In genomic region chr11:114219559-114220349, GRCh38 we compare ENCODE assay signal across 11 cellular contexts.
A peak's percentile ranks its signal among the peaks of the same experiment; 100 is the strongest.
DNase-seq lines count a peak whose midpoint lies in the region; TF ChIP-seq lines count a peak whose summit lies in the region.
"Had no signal": no experiment of that assay in that cellular context is flagged by ENCODE, and none has a peak within 500 bp of the region (broad histone marks: within the 10 kb centered on the region; RNA-seq: fewer than 3 reads in every experiment).

No MANE protein-coding gene starts in this region.

- DNase-seq in HT1080 (ENCODE audit: low read depth) = peak; percentile 41
- peak; percentile 80 for DNase-seq in astrocyte of the hippocampus (ENCODE audit: low read depth, low spot score)
- no peak for DNase-seq in left ventricle myocardium inferior
- peak; percentile 60 for DNase-seq in retina
- DNase-seq in activated CD4-positive, CD25-positive, alpha-beta regulatory T cell (lab: John Stamatoyannopoulos, UW) = no peak
- no peak for DNase-seq in inferior parietal cortex (ENCODE audit: extremely low spot score)
- DNase-seq in CD8-positive, alpha-beta memory T cell = no peak
- DNase-seq in activated naive CD4-positive, alpha-beta T cell treated with Interleukin-2 at 50 U/mL for 16 hours = no peak
- DNase-seq: NCI-H2107, occipital lobe had no signal

- peaks cover 30 to 43% (median 31%) of the 10 kb centered on the region in 3 donors for H3K4me1 Mint-ChIP-seq in CD8-positive, alpha-beta memory T cell

- no peaks in the 10 kb centered on the region for H3K27me3 ChIP-seq in left ventricle myocardium inferior (ENCODE audit: low read depth)
- no peaks in the 10 kb centered on the region for H3K27me3 ChIP-seq in CD8-positive, alpha-beta memory T cell (ENCODE audit: insufficient read depth, low read length, poor library complexity, severe bottlenecking)

- POLR2A ChIA-PET in CD8-positive, alpha-beta memory T cell (lab: Charles Lee) = no interaction called here

- TF ChIP-seq CTCF in left ventricle myocardium inferior (IDR thresholded peaks at IDR 0.05; ENCODE audit: borderline replicate concordance) = no peak

- no peaks in the 10 kb centered on the region for H3K9me3 ChIP-seq in left ventricle myocardium inferior (replicated peaks)
- no peaks in the 10 kb centered on the region for H3K9me3 ChIP-seq in CD8-positive, alpha-beta memory T cell (ENCODE audit: low read length)

- peaks cover 0 to 8% of the 10 kb centered on the region in 2 donors for H3K27me3 Mint-ChIP-seq in CD8-positive, alpha-beta memory T cell

- H3K27ac ChIP-seq in left ventricle myocardium inferior (replicated peaks) = peak overlapping the region; percentile 51
- H3K27ac ChIP-seq in CD8-positive, alpha-beta memory T cell (ENCODE audit: low read depth, low read length) = no peak overlapping the region

- peak overlapping the region in 2 of 8 donors; percentile 16 to 73 for H3K27ac Mint-ChIP-seq in CD8-positive, alpha-beta memory T cell

- CTCF ChIA-PET in CD8-positive, alpha-beta memory T cell (lab: Charles Lee) = interaction anchor here (0.9 to 1.6 kb wide), 2 partner anchors 26 to 40 kb away, joined by 3 to 6 read pairs; no protein-coding TSS in a partner anchor

- no peak overlapping the region for H3K4me3 Mint-ChIP-seq in CD8-positive, alpha-beta memory T cell

- peaks cover 14% of the 10 kb centered on the region for H3K36me3 ChIP-seq in left ventricle myocardium inferior
- no peaks in the 10 kb centered on the region for H3K36me3 ChIP-seq in CD8-positive, alpha-beta memory T cell (ENCODE audit: insufficient read depth, low read length)

- H3K9me3 Mint-ChIP-seq in CD8-positive, alpha-beta memory T cell = no peaks in the 10 kb centered on the region

- H3K36me3 Mint-ChIP-seq in CD8-positive, alpha-beta memory T cell = peaks cover 0 to 3% (median 0%) of the 10 kb centered on the region in 3 donors
- H3K36me3 Mint-ChIP-seq: brain had no signal

- intact Hi-C loops in left ventricle myocardium inferior (cut with micrococcal nuclease) = no loop called here

- H3K4me3 ChIP-seq in left ventricle myocardium inferior = no peak overlapping the region
- H3K4me3 ChIP-seq in CD8-positive, alpha-beta memory T cell (ENCODE audit: low read length) = no peak overlapping the region

- H3K4me1 ChIP-seq in left ventricle myocardium inferior = peaks cover 91% of the 10 kb centered on the region
- peaks cover 27% of the 10 kb centered on the region for H3K4me1 ChIP-seq in CD8-positive, alpha-beta memory T cell (ENCODE audit: insufficient read depth, low read length)

Comparison
In these comparisons a context has a peak if more than half of its experiments do, and no peak if none do; other contexts are left out.
1. DNase-seq: peak in HT1080 (single experiment), astrocyte of the hippocampus (single experiment) and retina (single experiment); none in left ventricle myocardium inferior (single experiment), activated CD4-positive, CD25-positive, alpha-beta regulatory T cell (0 of 4), inferior parietal cortex (single experiment), CD8-positive, alpha-beta memory T cell (0 of 5) and activated naive CD4-positive, alpha-beta T cell treated with Interleukin-2 at 50 U/mL for 16 hours (single experiment).